1 cellular context compared by ENCODE assay signal in genomic region chr6:43143235-43144124, GRCh38.
TF ChIP-seq lines count a peak whose summit lies in the region.

No MANE protein-coding gene starts in this region.

TF ChIP-seq in neural cell, 6 proteins besides CTCF, POLR2A, EP300 and RAD21 (continued from another document):
- TF ChIP-seq, protein P1, sequence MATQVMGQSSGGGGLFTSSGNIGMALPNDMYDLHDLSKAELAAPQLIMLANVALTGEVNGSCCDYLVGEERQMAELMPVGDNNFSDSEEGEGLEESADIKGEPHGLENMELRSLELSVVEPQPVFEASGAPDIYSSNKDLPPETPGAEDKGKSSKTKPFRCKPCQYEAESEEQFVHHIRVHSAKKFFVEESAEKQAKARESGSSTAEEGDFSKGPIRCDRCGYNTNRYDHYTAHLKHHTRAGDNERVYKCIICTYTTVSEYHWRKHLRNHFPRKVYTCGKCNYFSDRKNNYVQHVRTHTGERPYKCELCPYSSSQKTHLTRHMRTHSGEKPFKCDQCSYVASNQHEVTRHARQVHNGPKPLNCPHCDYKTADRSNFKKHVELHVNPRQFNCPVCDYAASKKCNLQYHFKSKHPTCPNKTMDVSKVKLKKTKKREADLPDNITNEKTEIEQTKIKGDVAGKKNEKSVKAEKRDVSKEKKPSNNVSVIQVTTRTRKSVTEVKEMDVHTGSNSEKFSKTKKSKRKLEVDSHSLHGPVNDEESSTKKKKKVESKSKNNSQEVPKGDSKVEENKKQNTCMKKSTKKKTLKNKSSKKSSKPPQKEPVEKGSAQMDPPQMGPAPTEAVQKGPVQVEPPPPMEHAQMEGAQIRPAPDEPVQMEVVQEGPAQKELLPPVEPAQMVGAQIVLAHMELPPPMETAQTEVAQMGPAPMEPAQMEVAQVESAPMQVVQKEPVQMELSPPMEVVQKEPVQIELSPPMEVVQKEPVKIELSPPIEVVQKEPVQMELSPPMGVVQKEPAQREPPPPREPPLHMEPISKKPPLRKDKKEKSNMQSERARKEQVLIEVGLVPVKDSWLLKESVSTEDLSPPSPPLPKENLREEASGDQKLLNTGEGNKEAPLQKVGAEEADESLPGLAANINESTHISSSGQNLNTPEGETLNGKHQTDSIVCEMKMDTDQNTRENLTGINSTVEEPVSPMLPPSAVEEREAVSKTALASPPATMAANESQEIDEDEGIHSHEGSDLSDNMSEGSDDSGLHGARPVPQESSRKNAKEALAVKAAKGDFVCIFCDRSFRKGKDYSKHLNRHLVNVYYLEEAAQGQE (IDR thresholded peaks at IDR 0.05; ENCODE audit: borderline replicate concordance), result no peak
